In the genomic region with DNA sequence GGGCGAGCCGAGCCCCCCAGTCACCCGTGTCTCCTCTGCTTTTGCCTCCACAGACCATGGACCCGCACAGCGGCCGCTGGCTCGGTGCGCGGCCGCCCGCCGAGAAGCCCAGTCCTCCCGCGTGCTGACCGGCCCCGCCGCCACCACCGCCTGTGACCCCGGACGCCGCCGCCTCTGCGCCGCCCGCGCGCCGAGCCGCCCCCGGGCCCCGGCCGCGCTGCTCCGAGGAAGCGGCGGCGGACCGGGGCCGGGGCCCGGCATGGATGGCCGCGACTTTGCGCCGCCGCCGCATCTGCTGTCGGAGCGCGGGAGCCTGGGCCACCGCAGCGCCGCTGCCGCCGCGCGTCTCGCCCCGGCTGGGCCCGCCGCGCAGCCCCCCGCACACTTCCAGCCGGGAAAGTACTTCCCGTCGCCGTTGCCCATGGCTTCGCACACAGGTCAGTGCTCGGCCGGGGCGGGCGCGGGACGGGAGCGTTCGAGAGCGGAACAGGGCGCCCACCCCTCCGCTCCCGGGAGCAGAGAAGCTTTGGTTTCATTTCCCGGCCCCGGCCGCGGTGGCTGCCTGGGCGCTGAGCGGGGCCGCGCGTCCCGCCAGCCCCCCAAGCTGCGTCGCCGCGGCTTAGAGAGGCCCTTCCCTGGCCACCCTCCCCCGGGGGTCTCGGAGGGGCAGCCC, we compare ENCODE assay signal across 8 cellular contexts. TPM values are rescaled to one million over a fixed set of nuclear protein-coding genes. Genes with fewer than 3 reads are reported as not detected.
DNase-seq lines count a peak whose midpoint lies in the region; TF ChIP-seq lines count a peak whose summit lies in the region.

No MANE protein-coding gene starts in this region.

- H3K4me3 Mint-ChIP-seq in Caco-2 (ENCODE audit: unreplicated experiment) = peak overlapping the region; percentile 70

- no peaks in the 10 kb centered on the region for H3K9me3 ChIP-seq in Caco-2
- no peaks in the 10 kb centered on the region for H3K9me3 ChIP-seq in neuron (ENCODE audit: low read length)

- H3K27me3 Mint-ChIP-seq in Caco-2 (ENCODE audit: insufficient read depth, unreplicated experiment) = no peaks in the 10 kb centered on the region

- TF ChIP-seq CTCF in Caco-2 (IDR thresholded peaks at IDR 0.05; ENCODE audit: insufficient read depth in 1 of 2, low read depth in 1 of 2, low read length in 1 of 2, severe bottlenecking in 1 of 2, unreplicated experiment in 1 of 2) (no peak), NB4 (IDR thresholded peaks at IDR 0.05; ENCODE audit: low read depth, low read length) (no peak)

- DNase-seq in Caco-2 (peak in 1 of 2 experiments; percentile 37), NB4 (ENCODE audit: low read depth) (no peak), epidermal melanocyte (ENCODE audit: insufficient read length, low spot score) (peak; percentile 48), SIG-M5 (lab: John Stamatoyannopoulos, UW) (no peak), GM19240 (ENCODE audit: insufficient read length, low spot score) (no peak), SW 1271 (lab: John Stamatoyannopoulos, UW) (no peak), NCI-H446 treated with DMSO at 0.1 percent for 48 hours (lab: John Stamatoyannopoulos, UW) (no peak)

- peaks cover 14% of the 10 kb centered on the region for H3K4me1 Mint-ChIP-seq in Caco-2 (ENCODE audit: low read depth, unreplicated experiment)

- peaks cover 1% of the 10 kb centered on the region; the same call in 1 of the 2 replicates for H3K36me3 ChIP-seq in Caco-2 (ENCODE audit: control insufficient read depth, insufficient read depth, low read length)
- H3K36me3 ChIP-seq in neuron (ENCODE audit: insufficient read depth, low read length) = no peaks in the 10 kb centered on the region

- peak overlapping the region; percentile 94 for H3K4me3 ChIP-seq in Caco-2 (ENCODE audit: low read depth, low read length)
- peak overlapping the region; percentile 84 for H3K4me3 ChIP-seq in NB4 (ENCODE audit: low read depth, low read length)
- peak overlapping the region; percentile 65 for H3K4me3 ChIP-seq in neuron (ENCODE audit: low read length)

- H3K36me3 Mint-ChIP-seq in Caco-2 (ENCODE audit: insufficient read depth, unreplicated experiment) = peaks cover 19% of the 10 kb centered on the region

- BruUV-seq in Caco-2 (replicated peaks; lab: Mats Ljungman, UMichigan) = no TSS peak

- no peak overlapping the region for H3K27ac Mint-ChIP-seq in Caco-2 (ENCODE audit: unreplicated experiment)

- no peak overlapping the region for H2AFZ ChIP-seq in neuron (ENCODE audit: low read depth, low read length)

- CTCF ChIA-PET in Caco-2 (lab: Charles Lee) = interaction anchor here (0.6 to 1.3 kb wide), 5 partner anchors 39 to 109 kb away, joined by 3 to 7 read pairs (median 5); no protein-coding TSS in a partner anchor

- intact Hi-C loops in Caco-2 (cut with micrococcal nuclease; ENCODE audit: unreplicated experiment) = loop anchor here (10.0 kb wide), 1 partner anchor 115 kb away; the partner anchor contains the start of gene ACTG1

- POLR2A ChIA-PET in Caco-2 (lab: Charles Lee) = interaction anchor here (0.7 kb wide), 1 partner anchor 87 kb away, joined by 4 read pairs; no protein-coding TSS in a partner anchor

- no peaks in the 10 kb centered on the region for H3K9me3 Mint-ChIP-seq in Caco-2 (ENCODE audit: unreplicated experiment)

- H3K27me3 ChIP-seq in Caco-2 (replicated peaks; ENCODE audit: control insufficient read depth, insufficient read depth, low read length) (no peaks in the 10 kb centered on the region), neuron (ENCODE audit: insufficient read depth, low read length) (no peaks in the 10 kb centered on the region)

- H3K4me1 ChIP-seq in Caco-2 = peaks cover 7% of the 10 kb centered on the region
- peaks cover 46% of the 10 kb centered on the region for H3K4me1 ChIP-seq in neuron (ENCODE audit: insufficient read depth, low read length)

- TF ChIP-seq POLR2A in NB4 (IDR thresholded peaks at IDR 0.05; ENCODE audit: extremely low read depth, insufficient read length) = no peak

RNA-seq across cellular contexts. Expression of gene BAHCC1, which starts 4.4 kb away (rescaled TPM):
- 10.2 and 15.5 TPM in 2 replicates for total RNA-seq in Caco-2 (2022)
